ENCODE assay signal across 10 cellular contexts in the genomic region with DNA sequence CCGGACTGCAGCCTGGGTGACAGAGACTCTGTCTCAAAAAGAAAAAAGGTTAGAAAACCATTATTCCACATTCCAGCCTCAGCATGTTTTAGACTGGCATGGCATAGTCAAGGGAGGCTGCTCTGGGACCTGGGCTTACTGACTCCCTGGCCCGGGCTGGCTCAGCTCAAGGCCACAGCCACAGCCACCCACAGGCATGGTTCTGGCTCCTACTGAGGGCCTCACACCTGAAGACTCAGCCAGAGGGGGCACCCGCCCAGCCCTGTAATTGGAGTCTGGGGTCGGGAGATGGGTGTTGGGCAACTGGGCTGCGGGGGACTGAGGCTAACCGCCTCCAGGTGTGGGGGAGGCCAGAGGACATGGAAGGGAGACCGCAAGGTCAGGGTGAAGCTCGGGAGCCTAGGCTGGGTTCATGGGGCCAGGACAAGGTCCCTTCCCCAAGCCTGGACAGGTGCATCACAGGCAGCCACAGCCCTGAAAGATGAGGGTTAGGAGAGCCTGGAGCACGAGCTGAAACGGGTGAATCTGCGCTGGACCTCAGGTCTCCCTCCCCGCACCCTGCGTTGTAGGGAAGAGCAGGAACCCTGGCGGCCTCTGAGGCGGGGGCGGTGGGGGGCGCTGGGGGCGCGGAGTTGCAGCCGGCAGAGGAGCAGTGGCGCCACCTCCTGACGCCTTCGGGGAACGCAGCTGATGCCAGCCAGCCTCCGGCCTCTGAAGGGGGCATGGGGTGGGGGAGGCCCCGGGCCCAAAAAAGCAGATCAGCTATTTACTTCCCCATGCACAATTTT.
DNase-seq lines count a peak whose midpoint lies in the region; ATAC-seq and TF ChIP-seq lines count a peak whose summit lies in the region.
"Had no signal": no experiment of that assay in that cellular context is flagged by ENCODE, and none has a peak within 500 bp of the region (broad histone marks: within the 10 kb centered on the region; RNA-seq: fewer than 3 reads in every experiment).

No MANE protein-coding gene starts in this region.

- ATAC-seq in left ventricle myocardium superior: no peak

- H3K27ac ChIP-seq in OCI-LY3 (ENCODE audit: low read length): no peak overlapping the region

- H2AFZ ChIP-seq in OCI-LY3 (ENCODE audit: low read depth, low read length): no peak overlapping the region

- H3K79me2 ChIP-seq in OCI-LY3 (ENCODE audit: low read length): no peaks in the 10 kb centered on the region

- peak; percentile 76 for TF ChIP-seq CTCF in OCI-LY3 (IDR thresholded peaks at IDR 0.05; ENCODE audit: low read depth, low read length)

- intact Hi-C loops in left ventricle myocardium superior (cut with micrococcal nuclease): no loop called here

- no peaks in the 10 kb centered on the region for H4K20me1 ChIP-seq in OCI-LY3 (ENCODE audit: insufficient read depth, low read length)

- 0 out of 2 replicates have a peak, but pooled peaks cover 6% of the 10 kb centered on the region for H3K9me3 ChIP-seq in OCI-LY3 (ENCODE audit: insufficient read depth, low read length)

- no peak overlapping the region for H3K4me2 ChIP-seq in OCI-LY3 (ENCODE audit: low read length)

- no peak overlapping the region for H3K9ac ChIP-seq in OCI-LY3 (ENCODE audit: low read length)

- DNase-seq in stimulated activated CD4-positive, alpha-beta T cell treated with anti-CD3 and anti-CD28 coated beads, Interleukin-15, amount 100 ng/mL, for 24 hours: peak; percentile 19
- no peak for DNase-seq in stimulated activated CD4-positive, alpha-beta T cell treated with anti-CD3 and anti-CD28 coated beads, Interleukin-4, amount 100 ng/mL, for 24 hours
- DNase-seq in left ventricle myocardium superior (peak; percentile 41), CD1c-positive myeloid dendritic cell (ENCODE audit: extremely low spot score) (no peak), NCI-H2107 treated with DMSO at 0.1 percent for 48 hours (lab: John Stamatoyannopoulos, UW; ENCODE audit: unreplicated experiment) (no peak), COR-L47 (lab: John Stamatoyannopoulos, UW) (no peak), SK-N-DZ (ENCODE audit: low spot score) (no peak)
- DNase-seq: DMS153, occipital lobe had no signal

- H3K36me3 ChIP-seq in OCI-LY3 (replicated peaks; ENCODE audit: low read depth, low read length): no peaks in the 10 kb centered on the region

- peaks cover 17% of the 10 kb centered on the region for H3K27me3 ChIP-seq in OCI-LY3 (ENCODE audit: low read depth, low read length)

- peaks cover 9% of the 10 kb centered on the region for H3K4me1 ChIP-seq in OCI-LY3 (ENCODE audit: low read length)

- no peak overlapping the region for H3K4me3 ChIP-seq in OCI-LY3 (ENCODE audit: low read length)

Comparison
In these comparisons a context has a peak if more than half of its experiments do, and no peak if none do; other contexts are left out.
1. DNase-seq: peak in stimulated activated CD4-positive, alpha-beta T cell treated with anti-CD3 and anti-CD28 coated beads, Interleukin-15, amount 100 ng/mL, for 24 hours (single experiment) and left ventricle myocardium superior (single experiment); none in stimulated activated CD4-positive, alpha-beta T cell treated with anti-CD3 and anti-CD28 coated beads, Interleukin-4, amount 100 ng/mL, for 24 hours (single experiment), CD1c-positive myeloid dendritic cell (single experiment), NCI-H2107 treated with DMSO at 0.1 percent for 48 hours (single experiment), COR-L47 (single experiment) and SK-N-DZ (single experiment).